18 cellular contexts compared by ENCODE assay signal in the genomic region with DNA sequence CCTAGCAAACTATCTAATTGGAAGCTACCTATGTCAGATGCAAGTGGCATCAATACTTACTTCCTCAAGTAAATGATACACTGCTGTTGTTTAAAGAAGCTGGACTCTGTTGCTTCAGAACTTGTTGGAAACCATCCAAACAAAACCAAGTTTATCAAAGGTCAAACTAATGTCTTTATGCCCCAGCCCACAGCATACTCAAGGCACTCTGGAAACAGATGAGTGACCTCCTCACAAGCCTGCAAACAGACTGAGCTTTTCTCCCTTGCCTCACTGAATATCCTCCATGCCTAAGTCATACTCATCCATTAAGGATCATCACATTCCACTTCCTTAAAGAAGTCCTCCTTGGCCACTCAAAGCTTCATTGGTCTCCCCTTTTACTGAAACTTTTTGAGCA.
"Had no signal": no experiment of that assay in that cellular context is flagged by ENCODE, and none has a peak within 500 bp of the region (broad histone marks: within the 10 kb centered on the region; RNA-seq: fewer than 3 reads in every experiment).

No MANE protein-coding gene starts in this region.

- H3K36me3 ChIP-seq: colonic mucosa, right atrium auricular region, sigmoid colon, tibial nerve, upper lobe of right lung had no signal

- H3K27ac ChIP-seq: colonic mucosa, foreskin keratinocyte, right atrium auricular region, sigmoid colon, tibial nerve, upper lobe of right lung had no signal

- H3K9me3 ChIP-seq: colonic mucosa, right atrium auricular region, sigmoid colon, tibial nerve, upper lobe of right lung had no signal

- H3K4me1 ChIP-seq: colonic mucosa, foreskin keratinocyte, right atrium auricular region, sigmoid colon, tibial nerve, upper lobe of right lung had no signal

- H3K4me2 ChIP-seq: smooth muscle cell had no signal

- DNase-seq: colonic mucosa; dermis blood vessel endothelial cell; erythroblast; immature natural killer cell; mammary epithelial cell; naive thymus-derived CD4-positive, alpha-beta T cell; nephron progenitor cell; posterior cingulate gyrus; sigmoid colon; stimulated activated CD4-positive, alpha-beta T cell treated with anti-CD3 and anti-CD28 coated beads, Interleukin-4, amount 100 ng/mL, for 1 hour; stimulated activated CD8-positive, alpha-beta memory T cell treated with anti-CD3 and anti-CD28 coated beads, Interleukin-4, amount 100 ng/mL, for 48 hours; upper lobe of right lung had no signal

- H3K27me3 ChIP-seq: colonic mucosa, right atrium auricular region, sigmoid colon, tibial nerve, upper lobe of right lung had no signal

- FAIRE-seq: keratinocyte had no signal

- H3K4me3 ChIP-seq: colonic mucosa, right atrium auricular region, sigmoid colon, smooth muscle cell, tibial nerve, upper lobe of right lung had no signal

- ATAC-seq: naive thymus-derived CD4-positive, alpha-beta T cell; stimulated activated effector memory CD8-positive, alpha-beta T cell treated with anti-CD3 and anti-CD28 coated beads, Interleukin-12 subunit alpha, Interleukin-12 subunit beta, amount 100 ng/mL, for 72 hours had no signal
